ENCODE assay signal across 1 cellular context in the genomic region with DNA sequence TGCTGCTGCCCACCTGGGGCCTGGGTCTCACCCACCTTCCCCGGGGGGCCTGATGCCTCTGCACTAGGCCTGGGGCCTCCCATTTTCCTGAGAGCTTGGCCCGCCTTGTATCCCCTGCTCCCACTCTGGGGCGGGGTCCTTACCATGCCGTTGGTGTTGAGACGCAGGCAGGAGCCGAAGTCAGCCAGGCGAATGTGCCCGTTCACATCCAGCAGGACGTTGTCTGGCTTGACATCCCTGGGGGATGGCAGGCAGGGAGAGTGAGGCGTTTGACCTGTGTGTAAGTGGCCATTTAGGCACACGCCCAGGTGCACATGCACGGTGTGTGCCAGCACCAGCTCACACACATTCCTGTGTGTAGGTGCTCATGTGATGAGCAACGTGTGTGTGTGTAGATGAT.
TF ChIP-seq lines count a peak whose summit lies in the region.

No MANE protein-coding gene starts in this region.

TF ChIP-seq in WTC11, 78 proteins besides CTCF, POLR2A, EP300 and RAD21:
- TF ChIP-seq, protein P1, sequence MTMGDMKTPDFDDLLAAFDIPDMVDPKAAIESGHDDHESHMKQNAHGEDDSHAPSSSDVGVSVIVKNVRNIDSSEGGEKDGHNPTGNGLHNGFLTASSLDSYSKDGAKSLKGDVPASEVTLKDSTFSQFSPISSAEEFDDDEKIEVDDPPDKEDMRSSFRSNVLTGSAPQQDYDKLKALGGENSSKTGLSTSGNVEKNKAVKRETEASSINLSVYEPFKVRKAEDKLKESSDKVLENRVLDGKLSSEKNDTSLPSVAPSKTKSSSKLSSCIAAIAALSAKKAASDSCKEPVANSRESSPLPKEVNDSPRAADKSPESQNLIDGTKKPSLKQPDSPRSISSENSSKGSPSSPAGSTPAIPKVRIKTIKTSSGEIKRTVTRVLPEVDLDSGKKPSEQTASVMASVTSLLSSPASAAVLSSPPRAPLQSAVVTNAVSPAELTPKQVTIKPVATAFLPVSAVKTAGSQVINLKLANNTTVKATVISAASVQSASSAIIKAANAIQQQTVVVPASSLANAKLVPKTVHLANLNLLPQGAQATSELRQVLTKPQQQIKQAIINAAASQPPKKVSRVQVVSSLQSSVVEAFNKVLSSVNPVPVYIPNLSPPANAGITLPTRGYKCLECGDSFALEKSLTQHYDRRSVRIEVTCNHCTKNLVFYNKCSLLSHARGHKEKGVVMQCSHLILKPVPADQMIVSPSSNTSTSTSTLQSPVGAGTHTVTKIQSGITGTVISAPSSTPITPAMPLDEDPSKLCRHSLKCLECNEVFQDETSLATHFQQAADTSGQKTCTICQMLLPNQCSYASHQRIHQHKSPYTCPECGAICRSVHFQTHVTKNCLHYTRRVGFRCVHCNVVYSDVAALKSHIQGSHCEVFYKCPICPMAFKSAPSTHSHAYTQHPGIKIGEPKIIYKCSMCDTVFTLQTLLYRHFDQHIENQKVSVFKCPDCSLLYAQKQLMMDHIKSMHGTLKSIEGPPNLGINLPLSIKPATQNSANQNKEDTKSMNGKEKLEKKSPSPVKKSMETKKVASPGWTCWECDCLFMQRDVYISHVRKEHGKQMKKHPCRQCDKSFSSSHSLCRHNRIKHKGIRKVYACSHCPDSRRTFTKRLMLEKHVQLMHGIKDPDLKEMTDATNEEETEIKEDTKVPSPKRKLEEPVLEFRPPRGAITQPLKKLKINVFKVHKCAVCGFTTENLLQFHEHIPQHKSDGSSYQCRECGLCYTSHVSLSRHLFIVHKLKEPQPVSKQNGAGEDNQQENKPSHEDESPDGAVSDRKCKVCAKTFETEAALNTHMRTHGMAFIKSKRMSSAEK (CRISPR knock-in tag; IDR thresholded peaks at IDR 0.05; ENCODE audit: borderline replicate concordance), result no peak
- TF ChIP-seq, protein P2, sequence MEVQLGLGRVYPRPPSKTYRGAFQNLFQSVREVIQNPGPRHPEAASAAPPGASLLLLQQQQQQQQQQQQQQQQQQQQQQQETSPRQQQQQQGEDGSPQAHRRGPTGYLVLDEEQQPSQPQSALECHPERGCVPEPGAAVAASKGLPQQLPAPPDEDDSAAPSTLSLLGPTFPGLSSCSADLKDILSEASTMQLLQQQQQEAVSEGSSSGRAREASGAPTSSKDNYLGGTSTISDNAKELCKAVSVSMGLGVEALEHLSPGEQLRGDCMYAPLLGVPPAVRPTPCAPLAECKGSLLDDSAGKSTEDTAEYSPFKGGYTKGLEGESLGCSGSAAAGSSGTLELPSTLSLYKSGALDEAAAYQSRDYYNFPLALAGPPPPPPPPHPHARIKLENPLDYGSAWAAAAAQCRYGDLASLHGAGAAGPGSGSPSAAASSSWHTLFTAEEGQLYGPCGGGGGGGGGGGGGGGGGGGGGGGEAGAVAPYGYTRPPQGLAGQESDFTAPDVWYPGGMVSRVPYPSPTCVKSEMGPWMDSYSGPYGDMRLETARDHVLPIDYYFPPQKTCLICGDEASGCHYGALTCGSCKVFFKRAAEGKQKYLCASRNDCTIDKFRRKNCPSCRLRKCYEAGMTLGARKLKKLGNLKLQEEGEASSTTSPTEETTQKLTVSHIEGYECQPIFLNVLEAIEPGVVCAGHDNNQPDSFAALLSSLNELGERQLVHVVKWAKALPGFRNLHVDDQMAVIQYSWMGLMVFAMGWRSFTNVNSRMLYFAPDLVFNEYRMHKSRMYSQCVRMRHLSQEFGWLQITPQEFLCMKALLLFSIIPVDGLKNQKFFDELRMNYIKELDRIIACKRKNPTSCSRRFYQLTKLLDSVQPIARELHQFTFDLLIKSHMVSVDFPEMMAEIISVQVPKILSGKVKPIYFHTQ (CRISPR knock-in tag; IDR thresholded peaks at IDR 0.05), result no peak
- TF ChIP-seq, protein P3, sequence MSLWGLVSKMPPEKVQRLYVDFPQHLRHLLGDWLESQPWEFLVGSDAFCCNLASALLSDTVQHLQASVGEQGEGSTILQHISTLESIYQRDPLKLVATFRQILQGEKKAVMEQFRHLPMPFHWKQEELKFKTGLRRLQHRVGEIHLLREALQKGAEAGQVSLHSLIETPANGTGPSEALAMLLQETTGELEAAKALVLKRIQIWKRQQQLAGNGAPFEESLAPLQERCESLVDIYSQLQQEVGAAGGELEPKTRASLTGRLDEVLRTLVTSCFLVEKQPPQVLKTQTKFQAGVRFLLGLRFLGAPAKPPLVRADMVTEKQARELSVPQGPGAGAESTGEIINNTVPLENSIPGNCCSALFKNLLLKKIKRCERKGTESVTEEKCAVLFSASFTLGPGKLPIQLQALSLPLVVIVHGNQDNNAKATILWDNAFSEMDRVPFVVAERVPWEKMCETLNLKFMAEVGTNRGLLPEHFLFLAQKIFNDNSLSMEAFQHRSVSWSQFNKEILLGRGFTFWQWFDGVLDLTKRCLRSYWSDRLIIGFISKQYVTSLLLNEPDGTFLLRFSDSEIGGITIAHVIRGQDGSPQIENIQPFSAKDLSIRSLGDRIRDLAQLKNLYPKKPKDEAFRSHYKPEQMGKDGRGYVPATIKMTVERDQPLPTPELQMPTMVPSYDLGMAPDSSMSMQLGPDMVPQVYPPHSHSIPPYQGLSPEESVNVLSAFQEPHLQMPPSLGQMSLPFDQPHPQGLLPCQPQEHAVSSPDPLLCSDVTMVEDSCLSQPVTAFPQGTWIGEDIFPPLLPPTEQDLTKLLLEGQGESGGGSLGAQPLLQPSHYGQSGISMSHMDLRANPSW (CRISPR knock-in tag; conservative IDR thresholded peaks at IDR 0.05; ENCODE audit: low read depth), result no peak
- TF ChIP-seq, protein P4, sequence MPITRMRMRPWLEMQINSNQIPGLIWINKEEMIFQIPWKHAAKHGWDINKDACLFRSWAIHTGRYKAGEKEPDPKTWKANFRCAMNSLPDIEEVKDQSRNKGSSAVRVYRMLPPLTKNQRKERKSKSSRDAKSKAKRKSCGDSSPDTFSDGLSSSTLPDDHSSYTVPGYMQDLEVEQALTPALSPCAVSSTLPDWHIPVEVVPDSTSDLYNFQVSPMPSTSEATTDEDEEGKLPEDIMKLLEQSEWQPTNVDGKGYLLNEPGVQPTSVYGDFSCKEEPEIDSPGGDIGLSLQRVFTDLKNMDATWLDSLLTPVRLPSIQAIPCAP (CRISPR knock-in tag; IDR thresholded peaks at IDR 0.05), result no peak
- TF ChIP-seq, protein P5, sequence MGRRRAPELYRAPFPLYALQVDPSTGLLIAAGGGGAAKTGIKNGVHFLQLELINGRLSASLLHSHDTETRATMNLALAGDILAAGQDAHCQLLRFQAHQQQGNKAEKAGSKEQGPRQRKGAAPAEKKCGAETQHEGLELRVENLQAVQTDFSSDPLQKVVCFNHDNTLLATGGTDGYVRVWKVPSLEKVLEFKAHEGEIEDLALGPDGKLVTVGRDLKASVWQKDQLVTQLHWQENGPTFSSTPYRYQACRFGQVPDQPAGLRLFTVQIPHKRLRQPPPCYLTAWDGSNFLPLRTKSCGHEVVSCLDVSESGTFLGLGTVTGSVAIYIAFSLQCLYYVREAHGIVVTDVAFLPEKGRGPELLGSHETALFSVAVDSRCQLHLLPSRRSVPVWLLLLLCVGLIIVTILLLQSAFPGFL (CRISPR knock-in tag; IDR thresholded peaks at IDR 0.05; ENCODE audit: borderline replicate concordance), result no peak
- TF ChIP-seq KAT7 (CRISPR knock-in tag; IDR thresholded peaks at IDR 0.05; ENCODE audit: borderline replicate concordance) (no peak), ETV6 (CRISPR knock-in tag; IDR thresholded peaks at IDR 0.05) (no peak), NFYB (CRISPR knock-in tag; conservative IDR thresholded peaks at IDR 0.05; ENCODE audit: low read depth) (no peak), OVOL2 (CRISPR knock-in tag; IDR thresholded peaks at IDR 0.05; ENCODE audit: borderline replicate concordance) (no peak), SMAD4 (CRISPR knock-in tag; IDR thresholded peaks at IDR 0.05) (no peak)
